In the genomic region with DNA sequence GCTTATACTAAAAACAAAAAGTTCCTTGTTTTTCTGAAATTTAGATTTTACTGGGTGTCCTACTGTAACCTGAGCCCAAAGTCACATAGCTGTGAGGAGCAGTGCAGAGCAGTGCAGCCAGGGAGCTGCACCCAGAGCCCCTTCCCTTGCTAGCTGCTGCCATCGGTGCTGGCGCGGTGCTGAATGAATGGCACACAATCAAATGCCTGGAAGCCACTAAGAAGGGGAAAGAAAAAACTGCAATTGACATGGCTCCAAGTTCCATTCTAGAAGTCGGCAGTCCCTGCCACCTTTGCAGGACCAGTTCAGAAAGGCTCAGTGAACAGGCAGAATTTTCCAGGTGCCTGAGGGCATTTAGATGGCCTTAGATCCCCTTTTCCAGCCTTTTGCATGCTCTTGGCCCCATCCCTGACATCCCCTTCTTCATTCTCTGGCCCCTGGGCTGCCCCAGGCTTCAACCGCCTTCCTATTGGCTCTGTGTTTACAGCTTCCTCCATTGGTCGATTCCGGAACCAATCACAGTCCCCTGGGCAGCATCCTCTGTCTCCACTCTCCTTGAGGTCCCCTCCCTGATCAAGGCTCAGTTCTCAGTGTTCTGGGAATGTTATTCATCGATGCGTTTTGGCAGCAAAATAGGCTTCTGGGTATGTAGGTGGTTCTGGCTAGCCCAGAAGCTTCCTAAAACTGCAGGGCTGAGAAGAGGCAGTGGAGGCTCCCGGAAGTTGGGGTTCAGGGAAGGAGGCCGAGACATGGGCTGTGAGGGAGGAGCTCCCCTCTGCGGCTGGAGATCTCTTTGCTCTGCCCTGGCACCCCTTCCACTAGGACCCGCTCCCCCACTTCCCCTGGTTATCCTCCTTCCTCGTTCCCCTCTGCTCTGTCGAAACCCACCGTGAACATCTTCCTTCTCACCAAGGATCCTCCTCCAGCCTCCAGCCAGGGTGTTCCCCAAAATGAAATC, we compare ENCODE assay signal across 20 cellular contexts. TPM values are rescaled to one million over a fixed set of nuclear protein-coding genes. Genes with fewer than 3 reads are reported as not detected.
DNase-seq lines count a peak whose midpoint lies in the region; ATAC-seq and TF ChIP-seq lines count a peak whose summit lies in the region.
"Had no signal": no experiment of that assay in that cellular context is flagged by ENCODE, and none has a peak within 500 bp of the region (broad histone marks: within the 10 kb centered on the region; RNA-seq: fewer than 3 reads in every experiment).

No MANE protein-coding gene starts in this region.

- no peaks in the 10 kb centered on the region for H3K9me2 ChIP-seq in GM23338 (ENCODE audit: insufficient read depth)

- H3F3A ChIP-seq in GM23338 (replicated peaks; ENCODE audit: low read depth), result no peaks in the 10 kb centered on the region

- H4K12ac ChIP-seq in trophoblast cell (ENCODE audit: low read depth, low read length), result no peak overlapping the region

- H2AFZ ChIP-seq in GM23338 (no peak overlapping the region), trophoblast cell (ENCODE audit: insufficient read depth, low read length, poor library complexity) (no peak overlapping the region)

- H3K4me2 ChIP-seq in GM23338 (no peak overlapping the region), trophoblast cell (ENCODE audit: low read length) (no peak overlapping the region)

- intact Hi-C loops in head of caudate nucleus (cut with DNase I) (loop anchor here (5.0 to 10.0 kb wide), 2 partner anchors 51 to 129 kb away; no protein-coding TSS in a partner anchor), posterior cingulate gyrus (cut with DNase I) (loop anchor here (1.0 to 5.0 kb wide), 4 partner anchors 49 to 219 kb away; a partner anchor contains a TSS)
- intact Hi-C loops in CD4-positive, alpha-beta T cell (cut with DNase I, micrococcal nuclease), result no loop called here

- H3K4me3 ChIP-seq in GM23338 (no peak overlapping the region), trophoblast cell (ENCODE audit: low read depth, low read length) (no peak overlapping the region)
- H3K4me3 ChIP-seq: left ventricle myocardium inferior, ovary, vagina had no signal

- no peak overlapping the region for H2BK12ac ChIP-seq in trophoblast cell (ENCODE audit: low read length)

- H3K36me3 ChIP-seq in GM23338 (ENCODE audit: insufficient read depth) (no peaks in the 10 kb centered on the region), trophoblast cell (ENCODE audit: control insufficient read depth in 1 of 2, insufficient read depth in 2 of 2, low read length in 2 of 2) (no peaks in the 10 kb centered on the region)
- H3K36me3 ChIP-seq: left ventricle myocardium inferior, ovary, vagina had no signal

- H3K9me3 ChIP-seq in trophoblast cell (ENCODE audit: insufficient read depth, low read depth, low read length), result no peaks in the 10 kb centered on the region
- no peaks in the 10 kb centered on the region for H3K9me3 ChIP-seq in CD4-positive, alpha-beta T cell (ENCODE audit: control insufficient read depth, low read length)
- H3K9me3 ChIP-seq: left ventricle myocardium inferior, ovary, vagina had no signal

- H4K8ac ChIP-seq in trophoblast cell (ENCODE audit: low read depth, low read length), result no peak overlapping the region

- H3K23ac ChIP-seq in trophoblast cell (ENCODE audit: low read length), result no peak overlapping the region

- H2AK5ac ChIP-seq in trophoblast cell (ENCODE audit: low read length), result no peak overlapping the region

- H3K4me1 Mint-ChIP-seq in GM23338 (no peaks in the 10 kb centered on the region; the same call in 2 of the 3 replicates), WTC11 (no peaks in the 10 kb centered on the region)
- H3K4me1 Mint-ChIP-seq in CD4-positive, alpha-beta T cell (ENCODE audit: low read depth), result no peaks in the 10 kb centered on the region

- no peak overlapping the region for H3K14ac ChIP-seq in trophoblast cell (ENCODE audit: low read length)

- no peak overlapping the region for H4K91ac ChIP-seq in trophoblast cell (ENCODE audit: low read depth, low read length)

- no peaks in the 10 kb centered on the region for H3K79me1 ChIP-seq in trophoblast cell (ENCODE audit: low read length)

- no peaks in the 10 kb centered on the region; the same call in 2 of the 3 replicates for H3K9me3 Mint-ChIP-seq in GM23338
- no peaks in the 10 kb centered on the region for H3K9me3 Mint-ChIP-seq in WTC11
- H3K9me3 Mint-ChIP-seq in CD4-positive, alpha-beta T cell, result no peaks in the 10 kb centered on the region

- no CpG with 5 or more reads among the region's 16 CpGs for whole genome bisulfite sequencing in trophoblast cell (ENCODE audit: extremely low coverage, insufficient coverage, insufficient read length)

- H3K27ac Mint-ChIP-seq in GM23338 (no peak overlapping the region), WTC11 (no peak overlapping the region)
- H3K27ac Mint-ChIP-seq in CD4-positive, alpha-beta T cell, result no peak overlapping the region

- ATAC-seq in GM23338 (peak; percentile 90), WTC11 (peak; percentile 73), HG03175 (IDR thresholded peaks at IDR 0.05; ENCODE audit: unreplicated experiment) (no peak)
- no peak for ATAC-seq in CD4-positive, alpha-beta T cell (ENCODE audit: poor library complexity)

- POLR2A ChIA-PET in WTC11 (lab: Charles Lee), result no interaction called here
- POLR2A ChIA-PET in CD4-positive, alpha-beta T cell (lab: Charles Lee), result no interaction called here

- H3K27me3 ChIP-seq in GM23338 (ENCODE audit: insufficient read depth) (no peaks in the 10 kb centered on the region), trophoblast cell (ENCODE audit: insufficient read depth, low read length) (no peaks in the 10 kb centered on the region)
- H3K27me3 ChIP-seq in CD4-positive, alpha-beta T cell (ENCODE audit: control insufficient read depth, insufficient read depth, low read length), result peaks cover 16% of the 10 kb centered on the region
- H3K27me3 ChIP-seq: ovary, vagina had no signal

- TF ChIP-seq CTCF in GM23338 (conservative IDR thresholded peaks at IDR 0.05; ENCODE audit: low read depth in 2 of 2) (no peak), WTC11 (IDR thresholded peaks at IDR 0.05) (no peak)
- no peak for TF ChIP-seq CTCF in CD4-positive, alpha-beta T cell (IDR thresholded peaks at IDR 0.05)

- no peaks in the 10 kb centered on the region for H4K20me1 ChIP-seq in GM23338 (replicated peaks; ENCODE audit: insufficient read depth)

- H2BK5ac ChIP-seq in trophoblast cell (ENCODE audit: low read depth, low read length, poor library complexity), result no peak overlapping the region

- H2BK120ac ChIP-seq in trophoblast cell (ENCODE audit: insufficient read depth, low read length, poor library complexity), result no peak overlapping the region

- H3K36me3 Mint-ChIP-seq in GM23338 (ENCODE audit: low read depth) (no peaks in the 10 kb centered on the region), WTC11 (no peaks in the 10 kb centered on the region)
- H3K36me3 Mint-ChIP-seq in CD4-positive, alpha-beta T cell (ENCODE audit: low read depth), result no peaks in the 10 kb centered on the region

- H3K4me1 ChIP-seq in GM23338 (ENCODE audit: insufficient read depth) (no peaks in the 10 kb centered on the region), trophoblast cell (ENCODE audit: control insufficient read depth in 1 of 2, insufficient read depth in 2 of 2, low read length in 2 of 2) (peaks cover 3% of the 10 kb centered on the region in 2 experiments)
- H3K4me1 ChIP-seq: left ventricle myocardium inferior, vagina had no signal

- no peak overlapping the region for H3K4me3 Mint-ChIP-seq in GM23338
- H3K4me3 Mint-ChIP-seq in WTC11, result no peak overlapping the region
- H3K4me3 Mint-ChIP-seq in CD4-positive, alpha-beta T cell, result no peak overlapping the region

- H3K18ac ChIP-seq in trophoblast cell (ENCODE audit: low read length), result no peak overlapping the region

- CTCF ChIA-PET in WTC11 (lab: Charles Lee), result interaction anchor here (0.5 to 1.0 kb wide), 2 partner anchors 124 to 219 kb away, joined by 3 read pairs; no protein-coding TSS in a partner anchor
- CTCF ChIA-PET in CD4-positive, alpha-beta T cell (lab: Charles Lee), result no interaction called here

- DNase-seq in GM23338 (ENCODE audit: low spot score) (peak; percentile 30), WTC11 (ENCODE audit: low spot score) (no peak), head of caudate nucleus (peak; percentile 57 to 94 (median 84)), posterior cingulate gyrus (peak; percentile 69 to 97 (median 82)), kidney glomerular epithelial cell (lab: John Stamatoyannopoulos, UW) (no peak), trophoblast cell (no peak)
- DNase-seq in CD4-positive, alpha-beta T cell, result no peak
- DNase-seq: activated CD4-positive, alpha-beta T cell treated with anti-CD3 and anti-CD28 coated beads, Interleukin-2, amount 50 U/mL, for 4 hours; activated naive CD4-positive, alpha-beta T cell; foreskin fibroblast; left ventricle myocardium inferior; MM.1S; NCI-H226; ovary; stimulated activated CD4-positive, alpha-beta T cell treated with anti-CD3 and anti-CD28 coated beads, Interleukin-4, amount 100 ng/mL, for 1 hour; SW 1271 had no signal

- H3K79me2 ChIP-seq in GM23338 (replicated peaks; ENCODE audit: insufficient read depth), result no peaks in the 10 kb centered on the region
- H3K79me2 ChIP-seq in trophoblast cell (ENCODE audit: control insufficient read depth, insufficient read depth, low read length, poor library complexity), result no peaks in the 10 kb centered on the region

- H3K9ac ChIP-seq in trophoblast cell (ENCODE audit: low read length), result no peak overlapping the region

- peaks cover 8% of the 10 kb centered on the region for H3K27me3 Mint-ChIP-seq in GM23338 (ENCODE audit: insufficient read depth, low read depth, poor library complexity)
- no peaks in the 10 kb centered on the region for H3K27me3 Mint-ChIP-seq in WTC11 (ENCODE audit: low read depth)
- peaks cover 67% of the 10 kb centered on the region for H3K27me3 Mint-ChIP-seq in CD4-positive, alpha-beta T cell

- H3K27ac ChIP-seq in GM23338 (ENCODE audit: low read depth), result no peak overlapping the region
- no peak overlapping the region for H3K27ac ChIP-seq in trophoblast cell (ENCODE audit: low read depth, low read length)
- H3K27ac ChIP-seq in CD4-positive, alpha-beta T cell (ENCODE audit: low read depth, low read length), result no peak overlapping the region
- H3K27ac ChIP-seq: left ventricle myocardium inferior, ovary, RWPE1, vagina had no signal

- H3K4ac ChIP-seq in trophoblast cell (ENCODE audit: low read depth, low read length), result no peak overlapping the region

TF ChIP-seq in WTC11, 78 proteins besides CTCF, POLR2A, EP300 and RAD21 (continues in another document):
- TF ChIP-seq, protein P1, sequence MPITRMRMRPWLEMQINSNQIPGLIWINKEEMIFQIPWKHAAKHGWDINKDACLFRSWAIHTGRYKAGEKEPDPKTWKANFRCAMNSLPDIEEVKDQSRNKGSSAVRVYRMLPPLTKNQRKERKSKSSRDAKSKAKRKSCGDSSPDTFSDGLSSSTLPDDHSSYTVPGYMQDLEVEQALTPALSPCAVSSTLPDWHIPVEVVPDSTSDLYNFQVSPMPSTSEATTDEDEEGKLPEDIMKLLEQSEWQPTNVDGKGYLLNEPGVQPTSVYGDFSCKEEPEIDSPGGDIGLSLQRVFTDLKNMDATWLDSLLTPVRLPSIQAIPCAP (CRISPR knock-in tag; IDR thresholded peaks at IDR 0.05), result no peak
- peak; percentile 53 for TF ChIP-seq NFYB (CRISPR knock-in tag; conservative IDR thresholded peaks at IDR 0.05; ENCODE audit: low read depth)

RNA-seq across cellular contexts. Expression of a gene that starts 37.9 kb away (rescaled TPM):
- 2.1 and 2.3 TPM in 2 replicates for total RNA-seq in GM23338 (2014; rRNA removed; shearing (Covaris generic))
- 2.1 and 2.9 TPM in 2 replicates for polyA plus RNA-seq in GM23338 (2016; fragmentation: Nextera tagmentation; extraction: Ambion mirVana)
- 2.4 to 4.3 TPM (median 2.8 TPM) in 3 replicates for total RNA-seq in WTC11 (2021)
- 10.4 and 10.8 TPM in 2 replicates for polyA plus RNA-seq in trophoblast cell (2013)
- total RNA-seq in CD4-positive, alpha-beta T cell, result not detected
- total RNA-seq: left ventricle myocardium inferior, skeletal muscle tissue had no signal

Comparison
In these comparisons a context has a peak if more than half of its experiments do, and no peak if none do; other contexts are left out.
1. ATAC-seq: peak in GM23338 (single experiment) and WTC11 (single experiment); none in HG03175 (single experiment) and CD4-positive, alpha-beta T cell (single experiment).
2. DNase-seq: peak in GM23338 (single experiment), head of caudate nucleus (42 of 42) and posterior cingulate gyrus (10 of 10); none in WTC11 (single experiment), kidney glomerular epithelial cell (single experiment), trophoblast cell (0 of 2) and CD4-positive, alpha-beta T cell (0 of 10).
3. intact Hi-C loops: an anchor here in head of caudate nucleus (5.0 to 10.0 kb wide) and posterior cingulate gyrus (1.0 to 5.0 kb wide); none called in CD4-positive, alpha-beta T cell.